1 cellular context compared by ENCODE assay signal in the genomic region with DNA sequence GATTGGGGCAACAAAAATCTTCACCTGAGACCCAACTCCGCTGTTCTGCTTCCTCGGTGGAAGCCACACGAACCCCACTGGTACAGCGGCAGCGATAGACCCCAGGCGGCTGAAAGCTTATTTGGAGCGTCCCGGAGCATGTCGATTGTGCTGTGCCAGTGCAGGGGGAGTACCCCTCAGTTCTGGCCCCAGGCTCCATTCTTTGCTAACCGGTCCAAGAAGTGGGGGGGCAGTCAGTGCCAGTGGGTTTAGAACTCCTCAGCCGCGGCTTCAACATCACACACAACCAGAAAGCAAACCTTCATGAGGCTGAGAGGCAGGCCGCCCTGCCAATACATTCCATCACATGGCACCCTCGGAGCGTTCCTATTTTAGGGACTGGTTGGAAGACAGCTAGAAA.
TF ChIP-seq lines count a peak whose summit lies in the region.

No MANE protein-coding gene starts in this region.

TF ChIP-seq in GM12878, 131 proteins besides CTCF, POLR2A, EP300 and RAD21 (continued from another document):
- TF ChIP-seq, protein P1, sequence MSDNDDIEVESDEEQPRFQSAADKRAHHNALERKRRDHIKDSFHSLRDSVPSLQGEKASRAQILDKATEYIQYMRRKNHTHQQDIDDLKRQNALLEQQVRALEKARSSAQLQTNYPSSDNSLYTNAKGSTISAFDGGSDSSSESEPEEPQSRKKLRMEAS (IDR thresholded peaks at IDR 0.05; ENCODE audit: low read depth, low read length): no peak
- TF ChIP-seq ASH2L (IDR thresholded peaks at IDR 0.05; ENCODE audit: borderline replicate concordance, low read depth) (no peak), POLR2AphosphoS2 (IDR thresholded peaks at IDR 0.05; ENCODE audit: low read depth, low read length) (no peak), NRF1 (conservative IDR thresholded peaks at IDR 0.05; ENCODE audit: low read depth, low read length) (no peak), BHLHE40 (IDR thresholded peaks at IDR 0.05; ENCODE audit: borderline replicate concordance in 1 of 2, low read depth in 2 of 2, low read length in 1 of 2) (no peak), TCF12 (IDR thresholded peaks at IDR 0.05; ENCODE audit: low read depth, low read length) (no peak), NFXL1 (IDR thresholded peaks at IDR 0.05; ENCODE audit: borderline replicate concordance) (no peak)
- TF ChIP-seq, protein P2, sequence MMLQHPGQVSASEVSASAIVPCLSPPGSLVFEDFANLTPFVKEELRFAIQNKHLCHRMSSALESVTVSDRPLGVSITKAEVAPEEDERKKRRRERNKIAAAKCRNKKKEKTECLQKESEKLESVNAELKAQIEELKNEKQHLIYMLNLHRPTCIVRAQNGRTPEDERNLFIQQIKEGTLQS (IDR thresholded peaks at IDR 0.05; ENCODE audit: borderline replicate concordance, extremely low read depth, low read depth, low read length): no peak
- TF ChIP-seq, protein P3, sequence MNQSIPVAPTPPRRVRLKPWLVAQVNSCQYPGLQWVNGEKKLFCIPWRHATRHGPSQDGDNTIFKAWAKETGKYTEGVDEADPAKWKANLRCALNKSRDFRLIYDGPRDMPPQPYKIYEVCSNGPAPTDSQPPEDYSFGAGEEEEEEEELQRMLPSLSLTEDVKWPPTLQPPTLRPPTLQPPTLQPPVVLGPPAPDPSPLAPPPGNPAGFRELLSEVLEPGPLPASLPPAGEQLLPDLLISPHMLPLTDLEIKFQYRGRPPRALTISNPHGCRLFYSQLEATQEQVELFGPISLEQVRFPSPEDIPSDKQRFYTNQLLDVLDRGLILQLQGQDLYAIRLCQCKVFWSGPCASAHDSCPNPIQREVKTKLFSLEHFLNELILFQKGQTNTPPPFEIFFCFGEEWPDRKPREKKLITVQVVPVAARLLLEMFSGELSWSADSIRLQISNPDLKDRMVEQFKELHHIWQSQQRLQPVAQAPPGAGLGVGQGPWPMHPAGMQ (IDR thresholded peaks at IDR 0.05; ENCODE audit: borderline replicate concordance): no peak
- TF ChIP-seq, protein P4, sequence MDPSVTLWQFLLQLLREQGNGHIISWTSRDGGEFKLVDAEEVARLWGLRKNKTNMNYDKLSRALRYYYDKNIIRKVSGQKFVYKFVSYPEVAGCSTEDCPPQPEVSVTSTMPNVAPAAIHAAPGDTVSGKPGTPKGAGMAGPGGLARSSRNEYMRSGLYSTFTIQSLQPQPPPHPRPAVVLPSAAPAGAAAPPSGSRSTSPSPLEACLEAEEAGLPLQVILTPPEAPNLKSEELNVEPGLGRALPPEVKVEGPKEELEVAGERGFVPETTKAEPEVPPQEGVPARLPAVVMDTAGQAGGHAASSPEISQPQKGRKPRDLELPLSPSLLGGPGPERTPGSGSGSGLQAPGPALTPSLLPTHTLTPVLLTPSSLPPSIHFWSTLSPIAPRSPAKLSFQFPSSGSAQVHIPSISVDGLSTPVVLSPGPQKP (IDR thresholded peaks at IDR 0.05; ENCODE audit: low read depth, low read length): no peak
